Comparison of ENCODE assay signal across 1 cellular context in the genomic region with DNA sequence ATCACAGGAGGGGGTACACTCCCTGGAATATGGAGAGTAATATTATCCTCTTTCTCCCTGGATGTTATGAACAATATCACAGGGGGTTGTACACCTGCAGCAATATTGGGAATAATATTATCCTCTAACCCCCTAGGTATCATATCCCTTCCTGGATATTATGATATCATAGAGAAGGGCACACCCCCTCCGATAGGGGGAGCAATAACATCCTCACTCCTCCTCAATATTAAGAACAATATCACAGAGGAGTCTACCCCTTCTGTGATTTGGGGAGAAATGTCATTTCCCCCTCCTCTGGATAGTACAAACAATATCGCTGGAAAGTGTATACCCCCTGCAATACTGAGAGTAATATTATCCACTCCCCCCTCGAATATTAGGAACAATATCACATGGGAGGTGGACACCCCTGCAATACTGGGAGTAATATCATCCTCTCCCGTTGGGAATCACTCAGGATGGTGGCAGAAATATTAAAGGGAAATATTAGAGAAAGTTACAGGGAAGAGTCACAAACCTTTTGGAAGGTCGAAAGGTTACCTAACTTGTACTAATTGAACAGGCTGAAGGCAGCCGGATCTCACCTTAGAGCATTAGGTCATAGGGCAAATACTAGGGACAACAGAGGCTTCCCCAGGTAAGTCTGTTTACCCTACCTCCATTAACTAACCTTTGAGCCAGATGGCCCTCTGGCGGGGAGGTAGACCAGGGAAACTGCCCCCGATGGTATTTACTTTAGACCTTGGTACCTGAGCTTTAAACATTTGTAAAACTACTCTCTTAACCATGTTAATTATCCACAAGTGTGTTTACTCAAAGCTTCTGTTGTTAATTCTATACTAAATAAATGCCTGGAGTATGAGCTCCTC.
TF ChIP-seq lines count a peak whose summit lies in the region.

No MANE protein-coding gene starts in this region.

TF ChIP-seq in HepG2, 621 proteins besides CTCF, POLR2A, EP300 and RAD21 (continued from another document and continues in another):
- TF ChIP-seq, protein P1, sequence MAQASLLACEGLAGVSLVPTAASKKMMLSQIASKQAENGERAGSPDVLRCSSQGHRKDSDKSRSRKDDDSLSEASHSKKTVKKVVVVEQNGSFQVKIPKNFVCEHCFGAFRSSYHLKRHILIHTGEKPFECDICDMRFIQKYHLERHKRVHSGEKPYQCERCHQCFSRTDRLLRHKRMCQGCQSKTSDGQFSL (CRISPR knock-in tag; IDR thresholded peaks at IDR 0.05), result no peak
- TF ChIP-seq ZNF850 (CRISPR knock-in tag; conservative IDR thresholded peaks at IDR 0.05), result no peak
- peak; percentile 36; the same call in 1 of the 2 replicates for TF ChIP-seq ZNF816 (CRISPR knock-in tag; IDR thresholded peaks at IDR 0.05; ENCODE audit: borderline replicate concordance)
- no peak for TF ChIP-seq SOX6 (IDR thresholded peaks at IDR 0.05)
- TF ChIP-seq SOX6 (CRISPR knock-in tag; IDR thresholded peaks at IDR 0.05), result peak; percentile 85
- TF ChIP-seq NR2C2 (CRISPR knock-in tag; IDR thresholded peaks at IDR 0.05; ENCODE audit: borderline replicate concordance), result peak; percentile 75
- peak; percentile 72 for TF ChIP-seq ESRRA (CRISPR knock-in tag; IDR thresholded peaks at IDR 0.05; ENCODE audit: low read depth)
- TF ChIP-seq SALL1 (CRISPR knock-in tag; IDR thresholded peaks at IDR 0.05), result peak; percentile 88
- TF ChIP-seq SUZ12 (IDR thresholded peaks at IDR 0.05; ENCODE audit: low read depth, low read length), result no peak
- TF ChIP-seq, protein P2, sequence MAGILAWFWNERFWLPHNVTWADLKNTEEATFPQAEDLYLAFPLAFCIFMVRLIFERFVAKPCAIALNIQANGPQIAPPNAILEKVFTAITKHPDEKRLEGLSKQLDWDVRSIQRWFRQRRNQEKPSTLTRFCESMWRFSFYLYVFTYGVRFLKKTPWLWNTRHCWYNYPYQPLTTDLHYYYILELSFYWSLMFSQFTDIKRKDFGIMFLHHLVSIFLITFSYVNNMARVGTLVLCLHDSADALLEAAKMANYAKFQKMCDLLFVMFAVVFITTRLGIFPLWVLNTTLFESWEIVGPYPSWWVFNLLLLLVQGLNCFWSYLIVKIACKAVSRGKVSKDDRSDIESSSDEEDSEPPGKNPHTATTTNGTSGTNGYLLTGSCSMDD (CRISPR knock-in tag; IDR thresholded peaks at IDR 0.05), result no peak
- TF ChIP-seq ARNT (IDR thresholded peaks at IDR 0.05), result no peak
- TF ChIP-seq ZIK1 (CRISPR knock-in tag; IDR thresholded peaks at IDR 0.05; ENCODE audit: borderline replicate concordance, low read depth), result no peak
- TF ChIP-seq, protein P3, sequence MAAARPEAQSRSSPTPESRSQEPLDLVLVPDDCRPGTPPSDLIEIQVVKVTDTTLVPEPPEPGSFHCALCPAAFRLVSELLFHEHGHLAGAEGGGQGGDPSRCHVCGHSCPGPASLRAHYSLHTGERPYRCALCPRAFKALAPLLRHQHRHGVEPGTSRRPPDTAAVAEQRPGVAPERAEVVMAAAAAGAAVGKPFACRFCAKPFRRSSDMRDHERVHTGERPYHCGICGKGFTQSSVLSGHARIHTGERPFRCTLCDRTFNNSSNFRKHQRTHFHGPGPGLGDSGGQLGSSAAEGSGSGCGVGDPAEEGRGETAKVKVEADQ (CRISPR knock-in tag; IDR thresholded peaks at IDR 0.05; ENCODE audit: borderline replicate concordance), result peak; percentile 98
- 0 out of 2 replicates have a peak, but pooled peaks have one; percentile 34 for TF ChIP-seq ZSCAN25 (CRISPR knock-in tag; IDR thresholded peaks at IDR 0.05)
- TF ChIP-seq ZNF24 (IDR thresholded peaks at IDR 0.05), result no peak
- TF ChIP-seq, protein P4, sequence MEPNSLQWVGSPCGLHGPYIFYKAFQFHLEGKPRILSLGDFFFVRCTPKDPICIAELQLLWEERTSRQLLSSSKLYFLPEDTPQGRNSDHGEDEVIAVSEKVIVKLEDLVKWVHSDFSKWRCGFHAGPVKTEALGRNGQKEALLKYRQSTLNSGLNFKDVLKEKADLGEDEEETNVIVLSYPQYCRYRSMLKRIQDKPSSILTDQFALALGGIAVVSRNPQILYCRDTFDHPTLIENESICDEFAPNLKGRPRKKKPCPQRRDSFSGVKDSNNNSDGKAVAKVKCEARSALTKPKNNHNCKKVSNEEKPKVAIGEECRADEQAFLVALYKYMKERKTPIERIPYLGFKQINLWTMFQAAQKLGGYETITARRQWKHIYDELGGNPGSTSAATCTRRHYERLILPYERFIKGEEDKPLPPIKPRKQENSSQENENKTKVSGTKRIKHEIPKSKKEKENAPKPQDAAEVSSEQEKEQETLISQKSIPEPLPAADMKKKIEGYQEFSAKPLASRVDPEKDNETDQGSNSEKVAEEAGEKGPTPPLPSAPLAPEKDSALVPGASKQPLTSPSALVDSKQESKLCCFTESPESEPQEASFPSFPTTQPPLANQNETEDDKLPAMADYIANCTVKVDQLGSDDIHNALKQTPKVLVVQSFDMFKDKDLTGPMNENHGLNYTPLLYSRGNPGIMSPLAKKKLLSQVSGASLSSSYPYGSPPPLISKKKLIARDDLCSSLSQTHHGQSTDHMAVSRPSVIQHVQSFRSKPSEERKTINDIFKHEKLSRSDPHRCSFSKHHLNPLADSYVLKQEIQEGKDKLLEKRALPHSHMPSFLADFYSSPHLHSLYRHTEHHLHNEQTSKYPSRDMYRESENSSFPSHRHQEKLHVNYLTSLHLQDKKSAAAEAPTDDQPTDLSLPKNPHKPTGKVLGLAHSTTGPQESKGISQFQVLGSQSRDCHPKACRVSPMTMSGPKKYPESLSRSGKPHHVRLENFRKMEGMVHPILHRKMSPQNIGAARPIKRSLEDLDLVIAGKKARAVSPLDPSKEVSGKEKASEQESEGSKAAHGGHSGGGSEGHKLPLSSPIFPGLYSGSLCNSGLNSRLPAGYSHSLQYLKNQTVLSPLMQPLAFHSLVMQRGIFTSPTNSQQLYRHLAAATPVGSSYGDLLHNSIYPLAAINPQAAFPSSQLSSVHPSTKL (CRISPR knock-in tag; IDR thresholded peaks at IDR 0.05), result peak; percentile 95
- peak; percentile 32; the same call in 1 of the 2 replicates for TF ChIP-seq NFIC (IDR thresholded peaks at IDR 0.05; ENCODE audit: low read length)
- peak; percentile 72; the same call in 1 of the 2 replicates for TF ChIP-seq RXRA (CRISPR knock-in tag; IDR thresholded peaks at IDR 0.05)
- TF ChIP-seq MIXL1 (CRISPR knock-in tag; IDR thresholded peaks at IDR 0.05), result peak; percentile 95
- no peak for TF ChIP-seq SIN3B (IDR thresholded peaks at IDR 0.05; ENCODE audit: low read length)
- no peak for TF ChIP-seq CEBPB (IDR thresholded peaks at IDR 0.05; ENCODE audit: borderline replicate concordance, low read depth, low read length)
- TF ChIP-seq, protein P5, sequence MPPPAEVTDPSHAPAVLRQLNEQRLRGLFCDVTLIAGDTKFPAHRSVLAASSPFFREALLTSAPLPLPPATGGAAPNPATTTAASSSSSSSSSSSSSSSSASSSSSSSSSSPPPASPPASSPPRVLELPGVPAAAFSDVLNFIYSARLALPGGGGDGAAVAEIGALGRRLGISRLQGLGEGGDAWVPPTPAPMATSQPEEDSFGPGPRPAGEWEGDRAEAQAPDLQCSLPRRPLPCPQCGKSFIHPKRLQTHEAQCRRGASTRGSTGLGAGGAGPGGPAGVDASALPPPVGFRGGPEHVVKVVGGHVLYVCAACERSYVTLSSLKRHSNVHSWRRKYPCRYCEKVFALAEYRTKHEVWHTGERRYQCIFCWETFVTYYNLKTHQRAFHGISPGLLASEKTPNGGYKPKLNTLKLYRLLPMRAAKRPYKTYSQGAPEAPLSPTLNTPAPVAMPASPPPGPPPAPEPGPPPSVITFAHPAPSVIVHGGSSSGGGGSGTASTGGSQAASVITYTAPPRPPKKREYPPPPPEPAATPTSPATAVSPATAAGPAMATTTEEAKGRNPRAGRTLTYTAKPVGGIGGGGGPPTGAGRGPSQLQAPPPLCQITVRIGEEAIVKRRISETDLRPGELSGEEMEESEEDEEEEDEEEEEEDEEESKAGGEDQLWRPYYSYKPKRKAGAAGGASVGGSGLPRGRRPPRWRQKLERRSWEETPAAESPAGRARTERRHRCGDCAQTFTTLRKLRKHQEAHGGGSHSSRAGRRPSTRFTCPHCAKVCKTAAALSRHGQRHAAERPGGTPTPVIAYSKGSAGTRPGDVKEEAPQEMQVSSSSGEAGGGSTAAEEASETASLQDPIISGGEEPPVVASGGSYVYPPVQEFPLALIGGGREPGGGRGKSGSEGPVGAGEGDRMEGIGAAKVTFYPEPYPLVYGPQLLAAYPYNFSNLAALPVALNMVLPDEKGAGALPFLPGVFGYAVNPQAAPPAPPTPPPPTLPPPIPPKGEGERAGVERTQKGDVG (CRISPR knock-in tag; IDR thresholded peaks at IDR 0.05; ENCODE audit: borderline replicate concordance), result no peak
- TF ChIP-seq, protein P6, sequence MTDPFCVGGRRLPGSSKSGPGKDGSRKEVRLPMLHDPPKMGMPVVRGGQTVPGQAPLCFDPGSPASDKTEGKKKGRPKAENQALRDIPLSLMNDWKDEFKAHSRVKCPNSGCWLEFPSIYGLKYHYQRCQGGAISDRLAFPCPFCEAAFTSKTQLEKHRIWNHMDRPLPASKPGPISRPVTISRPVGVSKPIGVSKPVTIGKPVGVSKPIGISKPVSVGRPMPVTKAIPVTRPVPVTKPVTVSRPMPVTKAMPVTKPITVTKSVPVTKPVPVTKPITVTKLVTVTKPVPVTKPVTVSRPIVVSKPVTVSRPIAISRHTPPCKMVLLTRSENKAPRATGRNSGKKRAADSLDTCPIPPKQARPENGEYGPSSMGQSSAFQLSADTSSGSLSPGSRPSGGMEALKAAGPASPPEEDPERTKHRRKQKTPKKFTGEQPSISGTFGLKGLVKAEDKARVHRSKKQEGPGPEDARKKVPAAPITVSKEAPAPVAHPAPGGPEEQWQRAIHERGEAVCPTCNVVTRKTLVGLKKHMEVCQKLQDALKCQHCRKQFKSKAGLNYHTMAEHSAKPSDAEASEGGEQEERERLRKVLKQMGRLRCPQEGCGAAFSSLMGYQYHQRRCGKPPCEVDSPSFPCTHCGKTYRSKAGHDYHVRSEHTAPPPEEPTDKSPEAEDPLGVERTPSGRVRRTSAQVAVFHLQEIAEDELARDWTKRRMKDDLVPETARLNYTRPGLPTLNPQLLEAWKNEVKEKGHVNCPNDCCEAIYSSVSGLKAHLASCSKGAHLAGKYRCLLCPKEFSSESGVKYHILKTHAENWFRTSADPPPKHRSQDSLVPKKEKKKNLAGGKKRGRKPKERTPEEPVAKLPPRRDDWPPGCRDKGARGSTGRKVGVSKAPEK (CRISPR knock-in tag; IDR thresholded peaks at IDR 0.05; ENCODE audit: borderline replicate concordance), result no peak
- TF ChIP-seq, protein P7, sequence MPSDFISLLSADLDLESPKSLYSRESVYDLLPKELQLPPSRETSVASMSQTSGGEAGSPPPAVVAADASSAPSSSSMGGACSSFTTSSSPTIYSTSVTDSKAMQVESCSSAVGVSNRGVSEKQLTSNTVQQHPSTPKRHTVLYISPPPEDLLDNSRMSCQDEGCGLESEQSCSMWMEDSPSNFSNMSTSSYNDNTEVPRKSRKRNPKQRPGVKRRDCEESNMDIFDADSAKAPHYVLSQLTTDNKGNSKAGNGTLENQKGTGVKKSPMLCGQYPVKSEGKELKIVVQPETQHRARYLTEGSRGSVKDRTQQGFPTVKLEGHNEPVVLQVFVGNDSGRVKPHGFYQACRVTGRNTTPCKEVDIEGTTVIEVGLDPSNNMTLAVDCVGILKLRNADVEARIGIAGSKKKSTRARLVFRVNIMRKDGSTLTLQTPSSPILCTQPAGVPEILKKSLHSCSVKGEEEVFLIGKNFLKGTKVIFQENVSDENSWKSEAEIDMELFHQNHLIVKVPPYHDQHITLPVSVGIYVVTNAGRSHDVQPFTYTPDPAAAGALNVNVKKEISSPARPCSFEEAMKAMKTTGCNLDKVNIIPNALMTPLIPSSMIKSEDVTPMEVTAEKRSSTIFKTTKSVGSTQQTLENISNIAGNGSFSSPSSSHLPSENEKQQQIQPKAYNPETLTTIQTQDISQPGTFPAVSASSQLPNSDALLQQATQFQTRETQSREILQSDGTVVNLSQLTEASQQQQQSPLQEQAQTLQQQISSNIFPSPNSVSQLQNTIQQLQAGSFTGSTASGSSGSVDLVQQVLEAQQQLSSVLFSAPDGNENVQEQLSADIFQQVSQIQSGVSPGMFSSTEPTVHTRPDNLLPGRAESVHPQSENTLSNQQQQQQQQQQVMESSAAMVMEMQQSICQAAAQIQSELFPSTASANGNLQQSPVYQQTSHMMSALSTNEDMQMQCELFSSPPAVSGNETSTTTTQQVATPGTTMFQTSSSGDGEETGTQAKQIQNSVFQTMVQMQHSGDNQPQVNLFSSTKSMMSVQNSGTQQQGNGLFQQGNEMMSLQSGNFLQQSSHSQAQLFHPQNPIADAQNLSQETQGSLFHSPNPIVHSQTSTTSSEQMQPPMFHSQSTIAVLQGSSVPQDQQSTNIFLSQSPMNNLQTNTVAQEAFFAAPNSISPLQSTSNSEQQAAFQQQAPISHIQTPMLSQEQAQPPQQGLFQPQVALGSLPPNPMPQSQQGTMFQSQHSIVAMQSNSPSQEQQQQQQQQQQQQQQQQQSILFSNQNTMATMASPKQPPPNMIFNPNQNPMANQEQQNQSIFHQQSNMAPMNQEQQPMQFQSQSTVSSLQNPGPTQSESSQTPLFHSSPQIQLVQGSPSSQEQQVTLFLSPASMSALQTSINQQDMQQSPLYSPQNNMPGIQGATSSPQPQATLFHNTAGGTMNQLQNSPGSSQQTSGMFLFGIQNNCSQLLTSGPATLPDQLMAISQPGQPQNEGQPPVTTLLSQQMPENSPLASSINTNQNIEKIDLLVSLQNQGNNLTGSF (CRISPR knock-in tag; IDR thresholded peaks at IDR 0.05), result no peak
- no peak for TF ChIP-seq ZNF383 (CRISPR knock-in tag; IDR thresholded peaks at IDR 0.05; ENCODE audit: borderline replicate concordance)
- TF ChIP-seq, protein P8, sequence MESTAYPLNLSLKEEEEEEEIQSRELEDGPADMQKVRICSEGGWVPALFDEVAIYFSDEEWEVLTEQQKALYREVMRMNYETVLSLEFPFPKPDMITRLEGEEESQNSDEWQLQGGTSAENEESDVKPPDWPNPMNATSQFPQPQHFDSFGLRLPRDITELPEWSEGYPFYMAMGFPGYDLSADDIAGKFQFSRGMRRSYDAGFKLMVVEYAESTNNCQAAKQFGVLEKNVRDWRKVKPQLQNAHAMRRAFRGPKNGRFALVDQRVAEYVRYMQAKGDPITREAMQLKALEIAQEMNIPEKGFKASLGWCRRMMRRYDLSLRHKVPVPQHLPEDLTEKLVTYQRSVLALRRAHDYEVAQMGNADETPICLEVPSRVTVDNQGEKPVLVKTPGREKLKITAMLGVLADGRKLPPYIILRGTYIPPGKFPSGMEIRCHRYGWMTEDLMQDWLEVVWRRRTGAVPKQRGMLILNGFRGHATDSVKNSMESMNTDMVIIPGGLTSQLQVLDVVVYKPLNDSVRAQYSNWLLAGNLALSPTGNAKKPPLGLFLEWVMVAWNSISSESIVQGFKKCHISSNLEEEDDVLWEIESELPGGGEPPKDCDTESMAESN (CRISPR knock-in tag; conservative IDR thresholded peaks at IDR 0.05), result 0 out of 2 replicates have a peak, but pooled peaks have one; percentile 20
- no peak for TF ChIP-seq ZNF773 (CRISPR knock-in tag; IDR thresholded peaks at IDR 0.05; ENCODE audit: borderline replicate concordance)
- TF ChIP-seq ERF (CRISPR knock-in tag; IDR thresholded peaks at IDR 0.05), result 0 out of 2 replicates have a peak, but pooled peaks have one; percentile 46
- TF ChIP-seq, protein P9, sequence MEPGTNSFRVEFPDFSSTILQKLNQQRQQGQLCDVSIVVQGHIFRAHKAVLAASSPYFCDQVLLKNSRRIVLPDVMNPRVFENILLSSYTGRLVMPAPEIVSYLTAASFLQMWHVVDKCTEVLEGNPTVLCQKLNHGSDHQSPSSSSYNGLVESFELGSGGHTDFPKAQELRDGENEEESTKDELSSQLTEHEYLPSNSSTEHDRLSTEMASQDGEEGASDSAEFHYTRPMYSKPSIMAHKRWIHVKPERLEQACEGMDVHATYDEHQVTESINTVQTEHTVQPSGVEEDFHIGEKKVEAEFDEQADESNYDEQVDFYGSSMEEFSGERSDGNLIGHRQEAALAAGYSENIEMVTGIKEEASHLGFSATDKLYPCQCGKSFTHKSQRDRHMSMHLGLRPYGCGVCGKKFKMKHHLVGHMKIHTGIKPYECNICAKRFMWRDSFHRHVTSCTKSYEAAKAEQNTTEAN (CRISPR knock-in tag; conservative IDR thresholded peaks at IDR 0.05), result no peak
- TF ChIP-seq ONECUT2 (CRISPR knock-in tag; IDR thresholded peaks at IDR 0.05), result no peak
- peak; percentile 72; the same call in 1 of the 2 replicates for TF ChIP-seq TARDBP (CRISPR knock-in tag; IDR thresholded peaks at IDR 0.05)
- TF ChIP-seq FIP1L1 (IDR thresholded peaks at IDR 0.05; ENCODE audit: borderline replicate concordance, insufficient read depth, low read depth, low read length), result no peak
